Comparison of ENCODE assay signal across 16 cellular contexts in the genomic region with DNA sequence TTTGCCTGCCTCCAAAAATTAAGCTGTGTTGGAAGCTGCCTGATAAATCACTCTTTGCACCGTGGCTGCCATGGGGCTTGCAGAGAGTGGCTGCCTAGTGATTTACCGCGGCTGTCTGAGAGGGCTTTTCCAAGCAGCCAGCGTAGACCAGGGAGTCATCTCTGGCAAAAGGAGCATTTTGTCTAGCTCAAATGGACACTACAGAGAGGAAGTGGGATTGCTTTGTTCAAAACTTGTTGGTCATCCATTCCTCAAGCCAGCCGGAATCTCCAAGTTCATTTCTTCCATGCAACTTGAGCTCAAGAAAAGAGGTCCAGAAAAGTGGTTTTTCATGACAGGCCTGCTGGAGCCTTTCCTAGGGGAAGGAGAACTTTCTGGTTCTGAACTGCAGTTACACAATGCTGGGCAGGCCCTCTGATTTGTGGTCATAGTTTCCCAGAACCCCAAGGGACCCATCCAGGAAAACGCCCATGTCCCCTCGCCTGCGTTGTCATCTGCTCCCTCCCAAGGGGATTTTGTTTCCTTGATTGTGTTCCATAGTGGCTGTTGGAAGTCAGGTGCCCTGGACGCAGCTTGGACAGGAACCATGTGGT.
DNase-seq lines count a peak whose midpoint lies in the region; ATAC-seq and TF ChIP-seq lines count a peak whose summit lies in the region.
"Had no signal": no experiment of that assay in that cellular context is flagged by ENCODE, and none has a peak within 500 bp of the region (broad histone marks: within the 10 kb centered on the region; RNA-seq: fewer than 3 reads in every experiment).

No MANE protein-coding gene starts in this region.

- BruUV-seq in MCF 10A (replicated peaks; lab: Mats Ljungman, UMichigan) = no TSS peak

- H3K4me3 Mint-ChIP-seq in MCF 10A (ENCODE audit: unreplicated experiment) = no peak overlapping the region
- H3K4me3 Mint-ChIP-seq: activated CD4-positive, alpha-beta T cell treated with anti-CD3 and anti-CD28 coated beads for 36 hours; activated T-helper 1 cell treated with anti-CD3 and anti-CD28 coated beads, Interleukin-12 subunit alpha, Interleukin-12 subunit beta, Interleukin-2, Interleukin-4 antibody, amounts not matched to agents 30 ng/mL and 10 ng/mL and 1 ng/mL, durations not matched to agents 14 hours and 24 hours and 36 hours; central memory CD8-positive, alpha-beta T cell had no signal

- peak; percentile 82 to 95 (median 90) for ATAC-seq in heart right ventricle
- no peak for ATAC-seq in GM18858 (IDR thresholded peaks at IDR 0.05; ENCODE audit: unreplicated experiment)
- ATAC-seq in GM19452 (IDR thresholded peaks at IDR 0.05; ENCODE audit: unreplicated experiment) = no peak
- ATAC-seq: activated CD4-positive, alpha-beta T cell treated with anti-CD3 and anti-CD28 coated beads for 36 hours; esophagus mucosa had no signal

- no peaks in the 10 kb centered on the region for H3K79me2 ChIP-seq in parathyroid adenoma

- H3K4me1 ChIP-seq in breast epithelium = no peaks in the 10 kb centered on the region
- peaks cover 8 to 45% (median 36%) of the 10 kb centered on the region in 9 donors for H3K4me1 ChIP-seq in heart right ventricle
- H3K4me1 ChIP-seq in parathyroid adenoma = no peaks in the 10 kb centered on the region

- H3K9me3 Mint-ChIP-seq in MCF 10A (ENCODE audit: unreplicated experiment) = no peaks in the 10 kb centered on the region
- H3K9me3 Mint-ChIP-seq: activated T-helper 1 cell treated with anti-CD3 and anti-CD28 coated beads, Interleukin-12 subunit alpha, Interleukin-12 subunit beta, Interleukin-2, Interleukin-4 antibody, amounts not matched to agents 30 ng/mL and 10 ng/mL and 1 ng/mL, durations not matched to agents 14 hours and 24 hours and 36 hours; central memory CD8-positive, alpha-beta T cell had no signal

- no peaks in the 10 kb centered on the region for H3K36me3 ChIP-seq in breast epithelium
- H3K36me3 ChIP-seq in heart right ventricle = no peaks in the 10 kb centered on the region
- no peaks in the 10 kb centered on the region for H3K36me3 ChIP-seq in parathyroid adenoma (ENCODE audit: control insufficient read depth, insufficient read depth, low read length)

- H3K4me3 ChIP-seq in breast epithelium = no peak overlapping the region
- H3K4me3 ChIP-seq in heart right ventricle = peak overlapping the region in 1 of 10 donors; percentile 3
- H3K4me3 ChIP-seq in parathyroid adenoma (ENCODE audit: low read depth, low read length) = no peak overlapping the region

- no peaks in the 10 kb centered on the region for H3K27me3 ChIP-seq in breast epithelium
- H3K27me3 ChIP-seq in heart right ventricle = no peaks in the 10 kb centered on the region
- H3K27me3 ChIP-seq in parathyroid adenoma (ENCODE audit: control insufficient read depth, insufficient read depth, low read length) = no peaks in the 10 kb centered on the region

- POLR2A ChIA-PET in MCF 10A (lab: Yijun Ruan, JAX) = interaction anchor here (0.7 kb wide), 1 partner anchor 36 kb away, joined by 3 read pairs; no protein-coding TSS in a partner anchor

- peak in 1 of 2 donors; percentile 32 for DNase-seq in breast epithelium (ENCODE audit: low spot score in 2 of 2)
- no peak for DNase-seq in MCF 10A (ENCODE audit: unreplicated experiment)
- DNase-seq in heart right ventricle = peak; percentile 57 to 90
- DNase-seq in NCI-H2107 treated with DMSO at 0.1 percent for 48 hours (lab: John Stamatoyannopoulos, UW; ENCODE audit: unreplicated experiment) = no peak
- no peak for DNase-seq in stimulated activated CD4-positive, alpha-beta T cell treated with anti-CD3 and anti-CD28 coated beads, Interleukin-4, amount 100 ng/mL, for 24 hours
- DNase-seq: ACHN; activated CD4-positive, alpha-beta T cell treated with anti-CD3 and anti-CD28 coated beads for 36 hours; DMS79; H7; occipital lobe had no signal

- H3K9me3 ChIP-seq in breast epithelium (no peaks in the 10 kb centered on the region), heart right ventricle (no peaks in the 10 kb centered on the region), parathyroid adenoma (ENCODE audit: control insufficient read depth, low read length) (no peaks in the 10 kb centered on the region)

- intact Hi-C loops in breast epithelium (cut with DNase I; ENCODE audit: low total_unique reads) (no loop called here), MCF 10A (cut with micrococcal nuclease) (no loop called here), heart right ventricle (cut with DNase I) (loop anchor here in 7 of 10 donors (2.0 to 10.0 kb wide), 10 partner anchors 57 to 180 kb away; partner anchors contain the start of gene TRIB2 (in 1 of the 7))

- H3K9ac ChIP-seq in parathyroid adenoma = no peak overlapping the region

- CTCF ChIA-PET in MCF 10A (lab: Yijun Ruan, JAX) = interaction anchor here (0.6 kb wide), 1 partner anchor 54 kb away, joined by 3 read pairs; no protein-coding TSS in a partner anchor

- H3K36me3 Mint-ChIP-seq in MCF 10A (ENCODE audit: insufficient read depth, unreplicated experiment) = peaks cover 4% of the 10 kb centered on the region

- H2AFZ ChIP-seq in parathyroid adenoma = no peak overlapping the region

- H3K27me3 Mint-ChIP-seq in MCF 10A (ENCODE audit: insufficient read depth, unreplicated experiment) = no peaks in the 10 kb centered on the region

- peaks cover 2% of the 10 kb centered on the region for H3K4me1 Mint-ChIP-seq in MCF 10A (ENCODE audit: insufficient read depth, unreplicated experiment)
- H3K4me1 Mint-ChIP-seq: central memory CD8-positive, alpha-beta T cell had no signal

- 43 to 50% methylated on average over 9 of the region's 9 CpGs for WGBS in heart right ventricle, 2 donors

- no peak overlapping the region for H3K27ac Mint-ChIP-seq in MCF 10A (ENCODE audit: low read depth, unreplicated experiment)
- H3K27ac Mint-ChIP-seq: activated CD4-positive, alpha-beta T cell treated with anti-CD3 and anti-CD28 coated beads for 36 hours; activated T-helper 1 cell treated with anti-CD3 and anti-CD28 coated beads, Interleukin-12 subunit alpha, Interleukin-12 subunit beta, Interleukin-2, Interleukin-4 antibody, amounts not matched to agents 30 ng/mL and 10 ng/mL and 1 ng/mL, durations not matched to agents 14 hours and 24 hours and 36 hours had no signal

- TF ChIP-seq POLR2A in breast epithelium (IDR thresholded peaks at IDR 0.05) = no peak

- H3K27ac ChIP-seq in breast epithelium (peak overlapping the region; percentile 20 to 78), heart right ventricle (peak overlapping the region; percentile 55 to 96 (median 90)), parathyroid adenoma (peak overlapping the region; percentile 16)

- no peak for TF ChIP-seq CTCF in breast epithelium (IDR thresholded peaks at IDR 0.05)
- no peak for TF ChIP-seq CTCF in MCF 10A (IDR thresholded peaks at IDR 0.05; ENCODE audit: unreplicated experiment)
- no peak for TF ChIP-seq CTCF in heart right ventricle (IDR thresholded peaks at IDR 0.05)
- TF ChIP-seq CTCF in parathyroid adenoma (IDR thresholded peaks at IDR 0.05) = no peak

- H3K4me2 ChIP-seq in parathyroid adenoma (ENCODE audit: low read length) = no peak overlapping the region

Comparison
In these comparisons a context has a peak if more than half of its experiments do, and no peak if none do; other contexts are left out.
1. DNase-seq: peak in heart right ventricle (2 of 2); none in MCF 10A (single experiment), NCI-H2107 treated with DMSO at 0.1 percent for 48 hours (single experiment) and stimulated activated CD4-positive, alpha-beta T cell treated with anti-CD3 and anti-CD28 coated beads, Interleukin-4, amount 100 ng/mL, for 24 hours (single experiment).
2. H3K27ac ChIP-seq: peak in every context shown above with its lines; median percentile 90 in heart right ventricle; 49 in breast epithelium; 16 in parathyroid adenoma.
3. ATAC-seq: peak in heart right ventricle (8 of 8); none in GM18858 (single experiment) and GM19452 (single experiment).
4. intact Hi-C loops: an anchor here in heart right ventricle (2.0 to 10.0 kb wide); none called in breast epithelium and MCF 10A.